9 cellular contexts compared by ENCODE assay signal in the genomic region with DNA sequence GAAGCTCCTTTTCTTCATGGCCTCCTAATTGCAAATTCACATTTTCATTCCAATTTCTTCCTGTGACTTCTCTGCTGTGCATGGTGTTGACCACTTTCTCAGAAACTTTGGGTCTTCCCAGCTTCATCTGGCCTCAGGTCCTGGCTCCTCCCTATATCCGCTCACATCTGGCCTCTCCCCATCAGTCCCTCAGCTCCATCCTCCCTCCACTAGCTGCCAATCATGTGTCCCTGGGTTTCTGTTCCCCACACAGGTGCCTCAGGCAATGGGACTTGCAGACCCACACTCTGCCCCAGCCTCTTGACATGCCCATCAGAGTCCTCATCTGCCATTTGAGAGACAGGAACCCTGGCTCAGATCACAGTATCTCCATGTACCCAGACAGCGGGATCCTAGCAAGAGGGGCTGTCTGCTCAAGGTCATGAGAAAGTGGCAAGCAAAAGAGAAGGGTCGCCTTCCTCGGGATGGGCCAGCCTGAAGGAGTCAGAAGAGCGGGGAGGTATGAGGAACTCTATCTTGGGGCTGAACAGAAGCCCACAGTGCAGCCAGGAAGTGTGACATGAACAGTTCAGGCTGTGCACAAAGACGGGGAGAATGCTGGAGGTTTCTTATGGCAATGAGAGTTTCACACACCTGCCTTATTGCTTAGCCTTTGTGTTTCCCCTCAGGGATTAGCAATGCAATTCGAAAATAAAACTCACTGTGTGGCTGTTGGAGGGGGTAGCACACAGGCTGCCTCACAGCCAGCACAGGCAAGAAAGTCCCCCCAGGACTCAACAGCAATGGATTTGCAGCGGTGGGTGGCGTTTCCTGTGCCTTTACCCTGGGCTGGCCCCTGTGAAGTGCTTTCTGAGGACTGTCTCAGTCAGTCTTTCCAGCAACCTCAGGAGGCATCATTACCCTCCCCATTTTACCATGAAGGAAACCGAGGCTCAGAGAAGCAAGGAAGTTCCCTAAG.
DNase-seq lines count a peak whose midpoint lies in the region; ATAC-seq and TF ChIP-seq lines count a peak whose summit lies in the region.
"Had no signal": no experiment of that assay in that cellular context is flagged by ENCODE, and none has a peak within 500 bp of the region (broad histone marks: within the 10 kb centered on the region; RNA-seq: fewer than 3 reads in every experiment).

No MANE protein-coding gene starts in this region.

- no peaks in the 10 kb centered on the region for H3K9me3 ChIP-seq in smooth muscle cell (replicated peaks; ENCODE audit: low read depth)
- H3K9me3 ChIP-seq: mucosa of descending colon had no signal

- no peaks in the 10 kb centered on the region for H3K36me3 ChIP-seq in smooth muscle cell (ENCODE audit: low read depth)
- H3K36me3 ChIP-seq: WERI-Rb-1 had no signal

- H3K9ac ChIP-seq in smooth muscle cell (ENCODE audit: low read depth): peak overlapping the region; percentile 86

- H3K4me1 ChIP-seq in smooth muscle cell (ENCODE audit: low read depth): peaks cover 19% of the 10 kb centered on the region

- H3K4me3 ChIP-seq in smooth muscle cell: no peak overlapping the region
- H3K4me3 ChIP-seq: mucosa of descending colon had no signal

- DNase-seq in activated T-cell treated with anti-CD3 and anti-CD28 coated beads, Interleukin-2, amount 50 U/mL, for 48 hours: peak; percentile 61 to 72
- DNase-seq in smooth muscle cell (lab: John Stamatoyannopoulos, UW; ENCODE audit: unreplicated experiment) (no peak), HPDE6-E6E7 (ENCODE audit: extremely low spot score) (no peak)
- DNase-seq: mucosa of descending colon, WERI-Rb-1 had no signal

- no peak overlapping the region for H2AFZ ChIP-seq in smooth muscle cell (ENCODE audit: low read depth)

- H3F3A ChIP-seq in smooth muscle cell (ENCODE audit: low read depth): peaks cover 17% of the 10 kb centered on the region

- H3K27ac ChIP-seq in smooth muscle cell (ENCODE audit: low read depth): peak overlapping the region; percentile 98
- H3K27ac ChIP-seq: WERI-Rb-1 had no signal

- no peak for TF ChIP-seq CTCF in smooth muscle cell (IDR thresholded peaks at IDR 0.05; ENCODE audit: borderline replicate concordance, insufficient read depth, poor library complexity, severe bottlenecking)

- ATAC-seq in GM18502 (IDR thresholded peaks at IDR 0.05; ENCODE audit: poor library complexity, unreplicated experiment) (peak; percentile 60), GM21529 (IDR thresholded peaks at IDR 0.05; ENCODE audit: unreplicated experiment) (peak; percentile 72), HG03457 (IDR thresholded peaks at IDR 0.05; ENCODE audit: unreplicated experiment) (no peak), HG02571 (IDR thresholded peaks at IDR 0.05; ENCODE audit: unreplicated experiment) (no peak)

- 77% methylated on average over 10 of the region's 10 CpGs for WGBS in smooth muscle cell (ENCODE audit: low lambda C conversion rate)

- H3K79me2 ChIP-seq in smooth muscle cell (ENCODE audit: low read depth): peaks cover 25% of the 10 kb centered on the region

- H4K20me1 ChIP-seq in smooth muscle cell (ENCODE audit: low read depth): no peaks in the 10 kb centered on the region

- H3K4me2 ChIP-seq in smooth muscle cell: peak overlapping the region; percentile 74

- H3K27me3 ChIP-seq in smooth muscle cell (ENCODE audit: low read depth): no peaks in the 10 kb centered on the region

Comparison
In these comparisons a context has a peak if more than half of its experiments do, and no peak if none do; other contexts are left out.
1. ATAC-seq: peak in GM18502 (single experiment) and GM21529 (single experiment); none in HG03457 (single experiment) and HG02571 (single experiment).
2. DNase-seq: peak in activated T-cell treated with anti-CD3 and anti-CD28 coated beads, Interleukin-2, amount 50 U/mL, for 48 hours (2 of 2); none in smooth muscle cell (single experiment) and HPDE6-E6E7 (single experiment).